16 cellular contexts compared by ENCODE assay signal in genomic region chr9:71669265-71669975, GRCh38.
A peak's percentile ranks its signal among the peaks of the same experiment; 100 is the strongest.
DNase-seq lines count a peak whose midpoint lies in the region; ATAC-seq and TF ChIP-seq lines count a peak whose summit lies in the region.
"Had no signal": no experiment of that assay in that cellular context is flagged by ENCODE, and none has a peak within 500 bp of the region (broad histone marks: within the 10 kb centered on the region; RNA-seq: fewer than 3 reads in every experiment).

No MANE protein-coding gene starts in this region.

- H3K18ac ChIP-seq in H9 (ENCODE audit: insufficient read length, low read depth, low read length): no peak overlapping the region

- H3K79me1 ChIP-seq in H9 (ENCODE audit: insufficient read depth, low read depth, low read length, poor library complexity, severe bottlenecking): no peaks in the 10 kb centered on the region

- no peak overlapping the region for H2BK120ac ChIP-seq in H9 (ENCODE audit: low read depth, low read length, poor library complexity, severe bottlenecking)

- H3K27me3 ChIP-seq in H9 (ENCODE audit: insufficient read depth, low read length) (no peaks in the 10 kb centered on the region), liver (ENCODE audit: control insufficient read depth in 4 of 4, insufficient read depth in 4 of 4, low read length in 3 of 4) (no peaks in the 10 kb centered on the region)
- H3K27me3 ChIP-seq: BLaER1 treated with 17β-estradiol and CSF1 and Interleukin-3, amounts not matched to agents 10 nM and 100 nM had no signal

- no peak overlapping the region for H3K14ac ChIP-seq in H9 (ENCODE audit: insufficient read depth, low read length)

- H2BK15ac ChIP-seq in H9 (ENCODE audit: low read depth, low read length): no peak overlapping the region

- H3K27ac ChIP-seq in 22Rv1 (no peak overlapping the region), H9 (ENCODE audit: insufficient read length, low read depth, low read length) (no peak overlapping the region), liver (ENCODE audit: low read depth in 1 of 2, low read length in 2 of 2) (no peak overlapping the region)

- no peak overlapping the region for H2BK5ac ChIP-seq in H9 (ENCODE audit: insufficient read length, low read length)

- H3T11ph ChIP-seq in H9 (ENCODE audit: low read length): no peak overlapping the region

- POLR2A ChIA-PET in WTC11 (lab: Charles Lee): no interaction called here

- H3K36me3 ChIP-seq in liver (ENCODE audit: control insufficient read depth in 4 of 4, insufficient read depth in 3 of 4, low read depth in 1 of 4, low read length in 3 of 4): no peaks in the 10 kb centered on the region
- H3K36me3 ChIP-seq: BLaER1 treated with 17β-estradiol and CSF1 and Interleukin-3, amounts not matched to agents 10 nM and 100 nM had no signal

- H3K9ac ChIP-seq in H9 (ENCODE audit: extremely low read depth, insufficient read length, low read length): no peak overlapping the region
- H3K9ac ChIP-seq in liver (ENCODE audit: low read depth in 1 of 2, low read length in 2 of 2): no peak overlapping the region
- H3K9ac ChIP-seq: BLaER1 treated with 17β-estradiol and CSF1 and Interleukin-3, amounts not matched to agents 10 nM and 100 nM had no signal

- no peak overlapping the region for H4K5ac ChIP-seq in H9 (ENCODE audit: insufficient read length, low read depth, low read length)

- no peak overlapping the region for H2AFZ ChIP-seq in H9 (ENCODE audit: low read length)

- H3K4me3 Mint-ChIP-seq in H9: no peak overlapping the region
- H3K4me3 Mint-ChIP-seq in WTC11: no peak overlapping the region
- H3K4me3 Mint-ChIP-seq in stimulated activated memory B cell treated with anti-CD40 and anti-IgM and Interleukin-4, amounts not matched to agents 10 μg/mL and 1 μg/mL and 100 μg/mL, for 72 hours: no peak overlapping the region

- no peaks in the 10 kb centered on the region for H4K20me1 ChIP-seq in H9 (ENCODE audit: control insufficient read depth, insufficient read depth, insufficient read length)
- H4K20me1 ChIP-seq: BLaER1 treated with 17β-estradiol and CSF1 and Interleukin-3, amounts not matched to agents 10 nM and 100 nM had no signal

- H3K27ac Mint-ChIP-seq in H9 (no peak overlapping the region), WTC11 (no peak overlapping the region)
- no peak overlapping the region for H3K27ac Mint-ChIP-seq in stimulated activated memory B cell treated with anti-CD40 and anti-IgM and Interleukin-4, amounts not matched to agents 10 μg/mL and 1 μg/mL and 100 μg/mL, for 72 hours

- H2BK12ac ChIP-seq in H9 (ENCODE audit: insufficient read length, low read depth, low read length): no peak overlapping the region

- no peaks in the 10 kb centered on the region for H3K23me2 ChIP-seq in H9 (ENCODE audit: insufficient read length, low read depth, low read length, poor library complexity, severe bottlenecking)

- H2BK20ac ChIP-seq in H9 (ENCODE audit: low read depth, low read length, poor library complexity, severe bottlenecking): no peak overlapping the region

- peak; percentile 28 to 61 for TF ChIP-seq RAD21 in liver (IDR thresholded peaks at IDR 0.05)

- CTCF ChIA-PET in WTC11 (lab: Charles Lee): interaction anchor here (1.3 kb wide), 1 partner anchor 12 kb away, joined by 3 read pairs; no protein-coding TSS in a partner anchor

- H3K9me3 ChIP-seq in H9 (ENCODE audit: control insufficient read depth, low read depth, low read length) (no peaks in the 10 kb centered on the region), liver (ENCODE audit: control insufficient read depth in 4 of 4, low read length in 3 of 4) (no peaks in the 10 kb centered on the region)
- H3K9me3 ChIP-seq: BLaER1 treated with 17β-estradiol and CSF1 and Interleukin-3, amounts not matched to agents 10 nM and 100 nM had no signal

- no peaks in the 10 kb centered on the region for H3K9me3 Mint-ChIP-seq in H9
- H3K9me3 Mint-ChIP-seq in WTC11: peaks cover 9% of the 10 kb centered on the region
- no peaks in the 10 kb centered on the region for H3K9me3 Mint-ChIP-seq in stimulated activated memory B cell treated with anti-CD40 and anti-IgM and Interleukin-4, amounts not matched to agents 10 μg/mL and 1 μg/mL and 100 μg/mL, for 72 hours

- DNase-seq in H9 (no peak), WTC11 (ENCODE audit: low spot score) (no peak), NCI-H748 (lab: John Stamatoyannopoulos, UW; ENCODE audit: unreplicated experiment) (no peak)
- DNase-seq: H7, KG1, NCI-H1417 treated with DMSO at 0.1 percent for 48 hours, NCI-H1930, NCI-H526 treated with DMSO at 0.1 percent for 48 hours, RPMI8226, SIG-M5 had no signal

- no peak overlapping the region for H3K4me2 ChIP-seq in H9 (ENCODE audit: insufficient read depth, insufficient read length, low read length)

- TF ChIP-seq CTCF in 22Rv1 (IDR thresholded peaks at IDR 0.05) (peak; percentile 22; the same call in 1 of the 2 replicates), H9 (conservative IDR thresholded peaks at IDR 0.05) (peak; percentile 35), WTC11 (IDR thresholded peaks at IDR 0.05) (no peak), liver (IDR thresholded peaks at IDR 0.05; ENCODE audit: low read depth, low read length, missing input control) (peak; percentile 46)

- no peak overlapping the region for H3K23ac ChIP-seq in H9 (ENCODE audit: insufficient read length, low read depth, low read length)

- H3K36me3 Mint-ChIP-seq in H9 (ENCODE audit: insufficient read depth in 1 of 3, low read depth in 3 of 3): peaks cover 0 to 9% (median 0%) of the 10 kb centered on the region in 3 experiments; a peak in 2 of 7 replicates
- H3K36me3 Mint-ChIP-seq in WTC11: no peaks in the 10 kb centered on the region
- no peaks in the 10 kb centered on the region for H3K36me3 Mint-ChIP-seq in stimulated activated memory B cell treated with anti-CD40 and anti-IgM and Interleukin-4, amounts not matched to agents 10 μg/mL and 1 μg/mL and 100 μg/mL, for 72 hours

- H3K4me3 ChIP-seq in liver (ENCODE audit: low read depth in 1 of 3, low read length in 3 of 3): no peak overlapping the region
- H3K4me3 ChIP-seq: BLaER1 treated with 17β-estradiol and CSF1 and Interleukin-3, amounts not matched to agents 10 nM and 100 nM had no signal

- H3K4me1 ChIP-seq in H9 (ENCODE audit: insufficient read depth, low read length): no peaks in the 10 kb centered on the region; the same call in 1 of the 2 replicates
- H3K4me1 ChIP-seq in liver (ENCODE audit: control insufficient read depth in 4 of 4, insufficient read depth in 4 of 4, low read length in 3 of 4): peaks cover 0 to 9% (median 0%) of the 10 kb centered on the region in 4 donors

- H3K4ac ChIP-seq in H9 (ENCODE audit: low read depth, low read length): no peak overlapping the region

- WGBS in H9 (ENCODE audit: extremely low coverage, insufficient read length, low lambda C conversion rate): no CpG with 5 or more reads among the region's 3 CpGs
- WGBS in liver: 78% methylated on average over 3 of the region's 3 CpGs

- H4K91ac ChIP-seq in H9 (ENCODE audit: insufficient read length, low read depth, low read length): no peak overlapping the region

- peaks cover 12 to 16% of the 10 kb centered on the region in 2 experiments for H3K4me1 Mint-ChIP-seq in H9
- peaks cover 15% of the 10 kb centered on the region for H3K4me1 Mint-ChIP-seq in WTC11
- no peaks in the 10 kb centered on the region for H3K4me1 Mint-ChIP-seq in stimulated activated memory B cell treated with anti-CD40 and anti-IgM and Interleukin-4, amounts not matched to agents 10 μg/mL and 1 μg/mL and 100 μg/mL, for 72 hours

- H3K79me2 ChIP-seq in H9 (ENCODE audit: insufficient read depth, low read length): no peaks in the 10 kb centered on the region

- H3K56ac ChIP-seq in H9 (ENCODE audit: insufficient read length, low read depth, low read length): no peak overlapping the region

- H4K8ac ChIP-seq in H9 (replicated peaks; ENCODE audit: insufficient read length, low read depth, low read length): no peak overlapping the region

- ATAC-seq in WTC11: peak; percentile 72
- no peak for ATAC-seq in HG03039 (IDR thresholded peaks at IDR 0.05; ENCODE audit: unreplicated experiment)
- no peak for ATAC-seq in HG03469 (IDR thresholded peaks at IDR 0.05; ENCODE audit: unreplicated experiment)
- ATAC-seq in stimulated activated memory B cell treated with anti-CD40 and anti-IgM and Interleukin-4, amounts not matched to agents 10 μg/mL and 1 μg/mL and 100 μg/mL, for 72 hours: no peak

- no peak overlapping the region for H2AK5ac ChIP-seq in H9 (ENCODE audit: insufficient read length, low read length)

- H3K27me3 Mint-ChIP-seq in H9 (ENCODE audit: low read depth): no peaks in the 10 kb centered on the region
- no peaks in the 10 kb centered on the region for H3K27me3 Mint-ChIP-seq in WTC11 (ENCODE audit: low read depth)
- no peaks in the 10 kb centered on the region for H3K27me3 Mint-ChIP-seq in stimulated activated memory B cell treated with anti-CD40 and anti-IgM and Interleukin-4, amounts not matched to agents 10 μg/mL and 1 μg/mL and 100 μg/mL, for 72 hours

TF ChIP-seq in WTC11, 78 proteins besides CTCF, POLR2A, EP300 and RAD21 (continues in another document):
- TF ChIP-seq SMAD3 (CRISPR knock-in tag; IDR thresholded peaks at IDR 0.05; ENCODE audit: borderline replicate concordance) (no peak), KAT7 (CRISPR knock-in tag; IDR thresholded peaks at IDR 0.05; ENCODE audit: borderline replicate concordance) (no peak), GTF2I (CRISPR knock-in tag; conservative IDR thresholded peaks at IDR 0.05) (no peak), HMGA2 (CRISPR knock-in tag; IDR thresholded peaks at IDR 0.05) (no peak), ZNF671 (CRISPR knock-in tag; IDR thresholded peaks at IDR 0.05) (no peak), IRF1 (CRISPR knock-in tag; IDR thresholded peaks at IDR 0.05) (no peak)

TF ChIP-seq in liver, 16 proteins besides CTCF, POLR2A, EP300 and RAD21 (continues in another document):
- TF ChIP-seq HNF4G (IDR thresholded peaks at IDR 0.05): no peak
- TF ChIP-seq RXRA (IDR thresholded peaks at IDR 0.05): peak; percentile 33 to 44
- no peak for TF ChIP-seq ATF3 (IDR thresholded peaks at IDR 0.05)
- TF ChIP-seq ZBTB33 (IDR thresholded peaks at IDR 0.05): no peak
